Comparison of ENCODE assay signal across 8 cellular contexts in genomic region chr9:7536310-7536939, GRCh38.
DNase-seq lines count a peak whose midpoint lies in the region; ATAC-seq and TF ChIP-seq lines count a peak whose summit lies in the region.

No MANE protein-coding gene starts in this region.

- peak; percentile 84 for DNase-seq in activated CD4-positive, alpha-beta T cell treated with anti-CD3 and anti-CD28 coated beads, Interleukin-2, amount 10 ng/mL, durations not matched to agents 24 days and 14 days
- no peak for DNase-seq in activated CD4-positive, alpha-beta T cell treated with anti-CD3 and anti-CD28 coated beads for 4 hours
- DNase-seq in Jurkat, Clone E6-1 (ENCODE audit: low read depth, low spot score): peak; percentile 46
- peak; percentile 37 for DNase-seq in SK-N-DZ (ENCODE audit: low spot score)
- peak; percentile 52 for DNase-seq in endothelial cell (ENCODE audit: low spot score)
- peak; percentile 36 for DNase-seq in midbrain (lab: John Stamatoyannopoulos, UW)
- DNase-seq in HPDE6-E6E7 (ENCODE audit: extremely low spot score): no peak

- H3K4me1 Mint-ChIP-seq in activated CD4-positive, alpha-beta T cell treated with anti-CD3 and anti-CD28 coated beads, Interleukin-2, amount 10 ng/mL, durations not matched to agents 24 days and 14 days: peaks cover 32% of the 10 kb centered on the region
- no peaks in the 10 kb centered on the region for H3K4me1 Mint-ChIP-seq in endothelial cell (ENCODE audit: unreplicated experiment)

- intact Hi-C loops in activated CD4-positive, alpha-beta T cell treated with anti-CD3 and anti-CD28 coated beads, Interleukin-2, amount 10 ng/mL, durations not matched to agents 24 days and 14 days (cut with micrococcal nuclease): loop anchor here (1.0 to 5.0 kb wide), 5 partner anchors 134 to 710 kb away; no protein-coding TSS in a partner anchor

- H3K9me3 Mint-ChIP-seq in activated CD4-positive, alpha-beta T cell treated with anti-CD3 and anti-CD28 coated beads, Interleukin-2, amount 10 ng/mL, durations not matched to agents 24 days and 14 days: peaks cover 10% of the 10 kb centered on the region
- H3K9me3 Mint-ChIP-seq in endothelial cell (ENCODE audit: unreplicated experiment): no peaks in the 10 kb centered on the region

- ATAC-seq in GM21786 (IDR thresholded peaks at IDR 0.05; ENCODE audit: unreplicated experiment): peak; percentile 83

- no peak overlapping the region for H3K4me3 ChIP-seq in Jurkat, Clone E6-1 (ENCODE audit: low read length)

- H3K27me3 Mint-ChIP-seq in activated CD4-positive, alpha-beta T cell treated with anti-CD3 and anti-CD28 coated beads, Interleukin-2, amount 10 ng/mL, durations not matched to agents 24 days and 14 days: peaks cover 7% of the 10 kb centered on the region
- no peaks in the 10 kb centered on the region for H3K27me3 Mint-ChIP-seq in endothelial cell (ENCODE audit: unreplicated experiment)

- TF ChIP-seq CTCF in endothelial cell (IDR thresholded peaks at IDR 0.05; ENCODE audit: unreplicated experiment): peak; percentile 67

- no peak overlapping the region for H3K27ac Mint-ChIP-seq in activated CD4-positive, alpha-beta T cell treated with anti-CD3 and anti-CD28 coated beads, Interleukin-2, amount 10 ng/mL, durations not matched to agents 24 days and 14 days
- H3K27ac Mint-ChIP-seq in endothelial cell (ENCODE audit: unreplicated experiment): no peak overlapping the region

- H3K4me3 Mint-ChIP-seq in activated CD4-positive, alpha-beta T cell treated with anti-CD3 and anti-CD28 coated beads, Interleukin-2, amount 10 ng/mL, durations not matched to agents 24 days and 14 days: no peak overlapping the region
- no peak overlapping the region for H3K4me3 Mint-ChIP-seq in endothelial cell (ENCODE audit: unreplicated experiment)

- no peaks in the 10 kb centered on the region for H3K36me3 Mint-ChIP-seq in activated CD4-positive, alpha-beta T cell treated with anti-CD3 and anti-CD28 coated beads, Interleukin-2, amount 10 ng/mL, durations not matched to agents 24 days and 14 days (ENCODE audit: low read depth)
- H3K36me3 Mint-ChIP-seq in endothelial cell (ENCODE audit: low read depth, unreplicated experiment): no peaks in the 10 kb centered on the region

Comparison
In these comparisons a context has a peak if more than half of its experiments do, and no peak if none do; other contexts are left out.
1. DNase-seq: peak in activated CD4-positive, alpha-beta T cell treated with anti-CD3 and anti-CD28 coated beads, Interleukin-2, amount 10 ng/mL, durations not matched to agents 24 days and 14 days (single experiment), Jurkat, Clone E6-1 (single experiment), SK-N-DZ (single experiment), endothelial cell (single experiment) and midbrain (single experiment); none in activated CD4-positive, alpha-beta T cell treated with anti-CD3 and anti-CD28 coated beads for 4 hours (0 of 2) and HPDE6-E6E7 (single experiment).